3 cellular contexts compared by ENCODE assay signal in the genomic region with DNA sequence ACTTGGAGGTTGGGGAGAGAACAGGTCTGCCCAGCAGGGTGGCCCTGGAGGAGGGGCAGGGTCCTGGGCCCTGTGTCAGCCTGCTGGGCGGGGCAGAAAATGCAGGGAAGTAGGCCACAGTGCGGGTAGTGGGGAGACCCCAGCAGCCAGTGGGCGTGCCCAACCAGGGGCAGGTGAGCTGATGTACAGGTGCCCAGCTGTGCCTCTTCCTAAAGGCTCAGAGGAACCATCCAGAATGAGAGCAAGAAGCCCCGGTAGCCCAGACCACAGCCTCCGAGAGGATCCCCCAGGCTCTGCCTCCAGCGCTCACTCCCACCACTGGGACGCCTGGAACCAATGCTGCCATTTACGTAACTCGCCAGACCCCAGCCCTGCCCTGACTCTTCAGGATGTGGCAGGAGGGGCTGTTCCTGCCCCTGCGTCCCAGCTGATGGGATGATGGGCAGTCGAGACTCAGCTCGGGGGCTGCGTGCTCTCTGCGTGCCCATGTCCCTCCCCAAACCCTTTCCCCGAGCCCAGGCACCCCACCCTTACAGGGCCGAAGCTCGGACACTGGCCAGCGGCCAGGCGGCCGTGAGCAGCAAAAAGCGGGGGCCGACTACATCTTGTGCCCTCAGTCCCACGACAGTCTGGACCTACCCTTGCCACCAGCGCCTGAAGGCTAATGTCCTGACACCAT.
TF ChIP-seq lines count a peak whose summit lies in the region.

No MANE protein-coding gene starts in this region.

TF ChIP-seq in A549, 52 proteins besides CTCF, POLR2A, EP300 and RAD21:
- TF ChIP-seq CHD2 (IDR thresholded peaks at IDR 0.05; ENCODE audit: low read length, partially characterized antibody): no peak
- TF ChIP-seq, protein P1, sequence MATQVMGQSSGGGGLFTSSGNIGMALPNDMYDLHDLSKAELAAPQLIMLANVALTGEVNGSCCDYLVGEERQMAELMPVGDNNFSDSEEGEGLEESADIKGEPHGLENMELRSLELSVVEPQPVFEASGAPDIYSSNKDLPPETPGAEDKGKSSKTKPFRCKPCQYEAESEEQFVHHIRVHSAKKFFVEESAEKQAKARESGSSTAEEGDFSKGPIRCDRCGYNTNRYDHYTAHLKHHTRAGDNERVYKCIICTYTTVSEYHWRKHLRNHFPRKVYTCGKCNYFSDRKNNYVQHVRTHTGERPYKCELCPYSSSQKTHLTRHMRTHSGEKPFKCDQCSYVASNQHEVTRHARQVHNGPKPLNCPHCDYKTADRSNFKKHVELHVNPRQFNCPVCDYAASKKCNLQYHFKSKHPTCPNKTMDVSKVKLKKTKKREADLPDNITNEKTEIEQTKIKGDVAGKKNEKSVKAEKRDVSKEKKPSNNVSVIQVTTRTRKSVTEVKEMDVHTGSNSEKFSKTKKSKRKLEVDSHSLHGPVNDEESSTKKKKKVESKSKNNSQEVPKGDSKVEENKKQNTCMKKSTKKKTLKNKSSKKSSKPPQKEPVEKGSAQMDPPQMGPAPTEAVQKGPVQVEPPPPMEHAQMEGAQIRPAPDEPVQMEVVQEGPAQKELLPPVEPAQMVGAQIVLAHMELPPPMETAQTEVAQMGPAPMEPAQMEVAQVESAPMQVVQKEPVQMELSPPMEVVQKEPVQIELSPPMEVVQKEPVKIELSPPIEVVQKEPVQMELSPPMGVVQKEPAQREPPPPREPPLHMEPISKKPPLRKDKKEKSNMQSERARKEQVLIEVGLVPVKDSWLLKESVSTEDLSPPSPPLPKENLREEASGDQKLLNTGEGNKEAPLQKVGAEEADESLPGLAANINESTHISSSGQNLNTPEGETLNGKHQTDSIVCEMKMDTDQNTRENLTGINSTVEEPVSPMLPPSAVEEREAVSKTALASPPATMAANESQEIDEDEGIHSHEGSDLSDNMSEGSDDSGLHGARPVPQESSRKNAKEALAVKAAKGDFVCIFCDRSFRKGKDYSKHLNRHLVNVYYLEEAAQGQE (IDR thresholded peaks at IDR 0.05): no peak
- TF ChIP-seq, protein P2, sequence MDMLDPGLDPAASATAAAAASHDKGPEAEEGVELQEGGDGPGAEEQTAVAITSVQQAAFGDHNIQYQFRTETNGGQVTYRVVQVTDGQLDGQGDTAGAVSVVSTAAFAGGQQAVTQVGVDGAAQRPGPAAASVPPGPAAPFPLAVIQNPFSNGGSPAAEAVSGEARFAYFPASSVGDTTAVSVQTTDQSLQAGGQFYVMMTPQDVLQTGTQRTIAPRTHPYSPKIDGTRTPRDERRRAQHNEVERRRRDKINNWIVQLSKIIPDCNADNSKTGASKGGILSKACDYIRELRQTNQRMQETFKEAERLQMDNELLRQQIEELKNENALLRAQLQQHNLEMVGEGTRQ (IDR thresholded peaks at IDR 0.05): no peak

TF ChIP-seq in HEK293, 187 proteins besides CTCF, POLR2A, EP300 and RAD21:
- peak; percentile 64 for TF ChIP-seq ZIC2 (tag by site-specific recombination; IDR thresholded peaks at IDR 0.05)
- no peak for TF ChIP-seq WT1 (tag by site-specific recombination; IDR thresholded peaks at IDR 0.05)

TF ChIP-seq in H1, 55 proteins besides CTCF, POLR2A, EP300 and RAD21:
- TF ChIP-seq CHD1 (IDR thresholded peaks at IDR 0.05; ENCODE audit: low read depth, low read length) (no peak), CEBPB (IDR thresholded peaks at IDR 0.05; ENCODE audit: low read depth, low read length) (no peak), EGR1 (IDR thresholded peaks at IDR 0.05; ENCODE audit: borderline replicate concordance, low read depth, low read length) (no peak), TEAD4 (IDR thresholded peaks at IDR 0.05; ENCODE audit: low read depth, low read length) (no peak), BCL11A (IDR thresholded peaks at IDR 0.05; ENCODE audit: low read depth in 2 of 2, low read length in 2 of 2) (no peak), SIN3A (conservative IDR thresholded peaks at IDR 0.05 in 1 of 2, IDR thresholded peaks at IDR 0.05 in 1 of 2; ENCODE audit: low read depth in 1 of 2, low read length in 2 of 2) (no peak), CREB1 (IDR thresholded peaks at IDR 0.05) (no peak), ZNF274 (IDR thresholded peaks at IDR 0.05; ENCODE audit: borderline replicate concordance, extremely low read depth, low read length) (no peak), RFX5 (IDR thresholded peaks at IDR 0.05; ENCODE audit: borderline replicate concordance, low read depth, low read length) (no peak), TBP (IDR thresholded peaks at IDR 0.05; ENCODE audit: low read depth, low read length) (no peak), EZH2 (IDR thresholded peaks at IDR 0.05; ENCODE audit: low read depth, low read length, severe bottlenecking) (no peak), HDAC2 (IDR thresholded peaks at IDR 0.05; ENCODE audit: borderline replicate concordance in 1 of 2, low read depth in 2 of 2, low read length in 2 of 2) (no peak), SIX5 (IDR thresholded peaks at IDR 0.05; ENCODE audit: low read depth, low read length) (no peak), SAP30 (IDR thresholded peaks at IDR 0.05; ENCODE audit: insufficient read depth, insufficient replicate concordance, low read length) (no peak), RXRA (IDR thresholded peaks at IDR 0.05; ENCODE audit: insufficient read depth, low read depth, low read length) (no peak), SIRT6 (IDR thresholded peaks at IDR 0.05; ENCODE audit: low read length) (no peak)
- TF ChIP-seq, protein P3, sequence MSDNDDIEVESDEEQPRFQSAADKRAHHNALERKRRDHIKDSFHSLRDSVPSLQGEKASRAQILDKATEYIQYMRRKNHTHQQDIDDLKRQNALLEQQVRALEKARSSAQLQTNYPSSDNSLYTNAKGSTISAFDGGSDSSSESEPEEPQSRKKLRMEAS (IDR thresholded peaks at IDR 0.05): no peak
- TF ChIP-seq, protein P4, sequence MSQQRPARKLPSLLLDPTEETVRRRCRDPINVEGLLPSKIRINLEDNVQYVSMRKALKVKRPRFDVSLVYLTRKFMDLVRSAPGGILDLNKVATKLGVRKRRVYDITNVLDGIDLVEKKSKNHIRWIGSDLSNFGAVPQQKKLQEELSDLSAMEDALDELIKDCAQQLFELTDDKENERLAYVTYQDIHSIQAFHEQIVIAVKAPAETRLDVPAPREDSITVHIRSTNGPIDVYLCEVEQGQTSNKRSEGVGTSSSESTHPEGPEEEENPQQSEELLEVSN (IDR thresholded peaks at IDR 0.05): no peak
TF ChIP-seq in H1: peak in this region for 0.
